1 cellular context compared by ENCODE assay signal in the genomic region with DNA sequence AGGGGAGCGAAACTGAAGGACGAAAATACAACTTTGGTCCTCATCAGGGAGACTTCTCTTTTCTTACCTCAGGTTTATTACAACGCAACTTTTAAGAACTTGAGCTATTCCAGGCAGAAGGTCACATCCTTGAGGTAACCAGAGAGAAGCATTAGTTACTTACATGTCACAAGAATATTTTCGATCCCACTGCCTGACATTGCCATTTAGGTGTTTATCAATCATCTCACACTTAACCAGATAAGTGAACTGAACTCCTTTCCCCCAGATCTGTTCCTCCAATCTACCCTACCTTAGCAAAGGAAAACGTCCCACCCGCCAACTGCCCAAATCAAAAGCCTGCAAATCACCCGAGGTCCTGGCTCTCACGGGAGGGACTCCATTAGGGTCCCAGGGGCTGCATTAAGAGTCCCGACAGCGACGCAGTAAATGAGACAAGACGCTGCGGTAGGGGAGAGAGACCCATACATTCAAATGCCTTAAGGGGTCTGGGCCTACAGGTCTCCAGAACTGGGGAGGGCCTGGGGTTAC.
TF ChIP-seq lines count a peak whose summit lies in the region.

No MANE protein-coding gene starts in this region.

TF ChIP-seq in H1, 55 proteins besides CTCF, POLR2A, EP300 and RAD21:
- TF ChIP-seq RBBP5 (IDR thresholded peaks at IDR 0.05; ENCODE audit: borderline replicate concordance, low read depth, low read length) (no peak), POU5F1 (IDR thresholded peaks at IDR 0.05; ENCODE audit: low read depth, low read length) (no peak), TEAD4 (IDR thresholded peaks at IDR 0.05; ENCODE audit: low read depth, low read length) (no peak), SIX5 (IDR thresholded peaks at IDR 0.05; ENCODE audit: low read depth, low read length) (no peak), BACH1 (IDR thresholded peaks at IDR 0.05; ENCODE audit: low read length) (no peak), CBX5 (IDR thresholded peaks at IDR 0.05; ENCODE audit: low read depth, low read length) (no peak), GTF2F1 (IDR thresholded peaks at IDR 0.05; ENCODE audit: borderline replicate concordance, low read depth, low read length) (no peak), TAF1 (IDR thresholded peaks at IDR 0.05; ENCODE audit: low read depth, low read length) (no peak), YY1 (IDR thresholded peaks at IDR 0.05; ENCODE audit: low read depth, low read length) (no peak), SIRT6 (IDR thresholded peaks at IDR 0.05; ENCODE audit: low read length) (no peak)
